ENCODE assay signal across 8 cellular contexts in the genomic region with DNA sequence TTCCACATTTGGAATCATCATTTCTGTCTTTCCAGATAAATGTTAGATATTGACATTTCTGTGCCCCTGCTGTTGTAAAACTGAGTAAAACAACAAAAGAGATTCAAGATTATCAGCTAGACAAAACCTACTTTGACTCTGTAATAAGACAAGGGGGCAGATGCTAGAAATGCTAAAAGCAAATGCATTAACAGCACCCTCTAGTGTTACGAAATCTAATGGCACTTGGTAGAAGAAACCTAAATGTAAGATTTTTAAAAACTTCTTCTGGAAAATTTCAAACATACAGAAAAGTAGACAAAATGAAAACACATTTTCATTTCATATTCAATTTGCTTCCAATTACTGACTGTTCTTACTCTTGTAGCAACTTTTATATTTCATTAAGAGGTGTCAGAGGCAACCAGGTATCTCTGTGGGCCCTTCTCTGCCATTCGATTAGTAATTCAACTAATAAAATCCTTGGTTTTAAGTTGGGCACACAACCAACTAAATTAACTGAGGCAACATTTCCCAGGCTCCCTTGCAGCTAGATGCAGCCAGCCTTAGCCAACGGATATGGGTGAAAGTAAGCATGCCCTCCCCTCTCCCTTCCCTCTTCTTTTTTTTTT. TPM values are rescaled to one million over a fixed set of nuclear protein-coding genes. Genes with fewer than 3 reads are reported as not detected.
DNase-seq lines count a peak whose midpoint lies in the region; ATAC-seq and TF ChIP-seq lines count a peak whose summit lies in the region.

No MANE protein-coding gene starts in this region.

- H3K36me3 ChIP-seq in adrenal gland (replicated peaks in 1 of 2): peaks cover 0 to 5% of the 10 kb centered on the region in 2 donors
- no peaks in the 10 kb centered on the region for H3K36me3 ChIP-seq in suprapubic skin

- H3K4me3 ChIP-seq in adrenal gland (no peak overlapping the region), suprapubic skin (no peak overlapping the region)

- ATAC-seq in HG03196 (IDR thresholded peaks at IDR 0.05; ENCODE audit: unreplicated experiment): no peak
- no peak for ATAC-seq in GM19351 (IDR thresholded peaks at IDR 0.05; ENCODE audit: unreplicated experiment)

- intact Hi-C loops in adrenal gland (cut with DNase I): no loop called here

- peak; percentile 43 for DNase-seq in AG08396 (ENCODE audit: low spot score)
- peak; percentile 41 for DNase-seq in GM13977 (ENCODE audit: low spot score)
- DNase-seq in NCI-H2196 treated with DMSO at 0.1 percent for 48 hours (lab: John Stamatoyannopoulos, UW; ENCODE audit: unreplicated experiment): peak; percentile 43
- DNase-seq in adrenal gland: peak in 3 of 7 donors; percentile 5 to 46 (median 17)
- DNase-seq in iPS-NIHi11 (ENCODE audit: low spot score): peak; percentile 63
- no peak for DNase-seq in suprapubic skin (ENCODE audit: low spot score in 2 of 2)

- in situ Hi-C loops in GM13977 (cut with MboI; ENCODE audit: low pct_unique_long_range_greater_than_20kb, low sequenced_read_pairs, unreplicated experiment): loop anchor here (25.0 kb wide), 1 partner anchor 344 kb away; no protein-coding TSS in a partner anchor

- H3K4me1 ChIP-seq in adrenal gland (replicated peaks in 1 of 2) (peaks cover 8 to 35% of the 10 kb centered on the region in 2 donors), suprapubic skin (peaks cover 5% of the 10 kb centered on the region)

- H3K27me3 ChIP-seq in adrenal gland (no peaks in the 10 kb centered on the region), suprapubic skin (no peaks in the 10 kb centered on the region)

- TF ChIP-seq POLR2A in adrenal gland (IDR thresholded peaks at IDR 0.05) (no peak), suprapubic skin (IDR thresholded peaks at IDR 0.05) (no peak)

- no peak for TF ChIP-seq EP300 in suprapubic skin (IDR thresholded peaks at IDR 0.05)

- H3K27ac ChIP-seq in adrenal gland (peak overlapping the region in 3 of 5 donors; percentile 18 to 39 (median 22)), suprapubic skin (no peak overlapping the region)

- TF ChIP-seq CTCF in GM13977 (IDR thresholded peaks at IDR 0.05; ENCODE audit: extremely low read depth, insufficient read depth, missing control alignments) (peak; percentile 55), adrenal gland (IDR thresholded peaks at IDR 0.05) (peak; percentile 74 to 88 (median 80)), suprapubic skin (IDR thresholded peaks at IDR 0.05) (peak; percentile 21 to 73)

- H3K9me3 ChIP-seq in adrenal gland (replicated peaks in 1 of 3): no peaks in the 10 kb centered on the region
- no peaks in the 10 kb centered on the region for H3K9me3 ChIP-seq in suprapubic skin

- 56 to 63% (median 59%) methylated on average over 3 of the region's 3 CpGs for WGBS in adrenal gland, 4 donors
- WGBS in suprapubic skin: 53% methylated on average over 3 of the region's 3 CpGs

RNA-seq across cellular contexts. Expression of gene SLC23A2, which starts 45.0 kb away (rescaled TPM):
- 100 to 1,000 TPM in 7 of 8 donors, 10 to 100 TPM in 1; 98.1 to 294 (median 145) TPM for total RNA-seq in adrenal gland
- 100 to 1,000 TPM in 2 of 3 donors, 10 to 100 TPM in 1; 51.0 to 224 (median 104) TPM for polyA plus RNA-seq in adrenal gland
- 10 to 100 TPM; 10.5 to 29.0 (median 20.4) TPM for total RNA-seq in suprapubic skin

Comparison
In these comparisons a context has a peak if more than half of its experiments do, and no peak if none do; other contexts are left out.
1. DNase-seq: peak in AG08396 (single experiment), GM13977 (single experiment), NCI-H2196 treated with DMSO at 0.1 percent for 48 hours (single experiment) and iPS-NIHi11 (single experiment); none in suprapubic skin (0 of 2).
2. Peak in every context shown above with its lines, with median percentiles within 50 percentile points of each other: CTCF ChIP-seq.